15 cellular contexts compared by ENCODE assay signal in genomic region chr6:82017773-82018172, GRCh38.
DNase-seq lines count a peak whose midpoint lies in the region; ATAC-seq and TF ChIP-seq lines count a peak whose summit lies in the region.
"Had no signal": no experiment of that assay in that cellular context is flagged by ENCODE, and none has a peak within 500 bp of the region (broad histone marks: within the 10 kb centered on the region; RNA-seq: fewer than 3 reads in every experiment).

No MANE protein-coding gene starts in this region.

- peak overlapping the region; percentile 88 for H3K27ac Mint-ChIP-seq in osteocyte (ENCODE audit: unreplicated experiment)
- no peak overlapping the region for H3K27ac Mint-ChIP-seq in naive thymus-derived CD8-positive, alpha-beta T cell

- ATAC-seq in Right ventricle myocardium inferior, result no peak
- no peak for ATAC-seq in naive thymus-derived CD8-positive, alpha-beta T cell

- peaks cover 0 to 73% (median 40%) of the 10 kb centered on the region in 4 donors for H3K4me1 ChIP-seq in tibial artery

- H3K36me3 Mint-ChIP-seq in osteocyte (ENCODE audit: unreplicated experiment), result no peaks in the 10 kb centered on the region
- no peaks in the 10 kb centered on the region for H3K36me3 Mint-ChIP-seq in naive thymus-derived CD8-positive, alpha-beta T cell

- no peaks in the 10 kb centered on the region for H3K9me3 Mint-ChIP-seq in osteocyte (ENCODE audit: unreplicated experiment)
- H3K9me3 Mint-ChIP-seq in naive thymus-derived CD8-positive, alpha-beta T cell, result peaks cover 0 to 7% (median 0%) of the 10 kb centered on the region in 9 donors

- intact Hi-C loops in Right ventricle myocardium inferior (cut with DNase I), result loop anchor here (10.0 kb wide), 2 partner anchors 113 to 183 kb away; no protein-coding TSS in a partner anchor
- intact Hi-C loops in cardiac septum (cut with DNase I), result loop anchor here (5.0 to 10.0 kb wide), 2 partner anchors 120 to 263 kb away; partner anchors contain the start of gene TENT5A
- intact Hi-C loops in tibial artery (cut with DNase I; ENCODE audit: low total_unique reads), result loop anchor here (10.0 kb wide), 1 partner anchor 263 kb away; the partner anchor contains the start of gene TENT5A

- H3K9me3 ChIP-seq in tibial artery, result no peaks in the 10 kb centered on the region

- POLR2A ChIA-PET in naive thymus-derived CD8-positive, alpha-beta T cell (lab: Charles Lee), result no interaction called here

- H3K4me3 Mint-ChIP-seq in osteocyte (ENCODE audit: unreplicated experiment), result no peak overlapping the region
- H3K4me3 Mint-ChIP-seq in naive thymus-derived CD8-positive, alpha-beta T cell, result no peak overlapping the region

- peaks cover 50% of the 10 kb centered on the region for H3K4me1 Mint-ChIP-seq in osteocyte (ENCODE audit: unreplicated experiment)
- H3K4me1 Mint-ChIP-seq in naive thymus-derived CD8-positive, alpha-beta T cell, result no peaks in the 10 kb centered on the region

- H3K4me3 ChIP-seq in fibroblast of the aortic adventitia (ENCODE audit: low read depth, low read length) (no peak overlapping the region), tibial artery (no peak overlapping the region)

- DNase-seq in Right ventricle myocardium inferior (ENCODE audit: missing footprints), result peak; percentile 22
- no peak for DNase-seq in cardiac septum (ENCODE audit: low spot score)
- DNase-seq in fibroblast of the aortic adventitia (ENCODE audit: low read depth), result peak; percentile 82
- no peak for DNase-seq in osteocyte (ENCODE audit: extremely low spot score, unreplicated experiment)
- DNase-seq in tibial artery, result no peak
- no peak for DNase-seq in NCI-H128 (lab: John Stamatoyannopoulos, UW; ENCODE audit: unreplicated experiment)
- no peak for DNase-seq in naive thymus-derived CD8-positive, alpha-beta T cell
- DNase-seq in midbrain (lab: John Stamatoyannopoulos, UW), result no peak
- DNase-seq: 8988T, C1 segment of cervical spinal cord, H7, NCI-H1105 treated with DMSO at 0.1 percent for 48 hours, NCI-H187 treated with DMSO at 0.1 percent for 48 hours, NCI-H446 treated with DMSO at 0.1 percent for 48 hours, NCI-H774 had no signal

- no peaks in the 10 kb centered on the region for H3K36me3 ChIP-seq in tibial artery

- no peak for TF ChIP-seq CTCF in fibroblast of the aortic adventitia (IDR thresholded peaks at IDR 0.05; ENCODE audit: insufficient read depth, low read length)
- no peak for TF ChIP-seq CTCF in osteocyte (IDR thresholded peaks at IDR 0.05)
- TF ChIP-seq CTCF in tibial artery (IDR thresholded peaks at IDR 0.05), result no peak

- H3K27me3 ChIP-seq in tibial artery, result no peaks in the 10 kb centered on the region

- H3K27me3 Mint-ChIP-seq in osteocyte (ENCODE audit: unreplicated experiment), result no peaks in the 10 kb centered on the region
- H3K27me3 Mint-ChIP-seq in naive thymus-derived CD8-positive, alpha-beta T cell, result peaks cover 0 to 8% (median 3%) of the 10 kb centered on the region in 5 donors

- H3K27ac ChIP-seq in tibial artery, result peak overlapping the region; percentile 85 to 86

Comparison
In these comparisons a context has a peak if more than half of its experiments do, and no peak if none do; other contexts are left out.
1. DNase-seq: peak in Right ventricle myocardium inferior (single experiment) and fibroblast of the aortic adventitia (single experiment); none in cardiac septum (single experiment), osteocyte (single experiment), tibial artery (0 of 2), NCI-H128 (single experiment), naive thymus-derived CD8-positive, alpha-beta T cell (0 of 10) and midbrain (single experiment).